Comparison of ENCODE assay signal across 8 cellular contexts in genomic region chr17:11986939-11987329, GRCh38. TPM values are rescaled to one million over a fixed set of nuclear protein-coding genes. Genes with fewer than 3 reads are reported as not detected.
DNase-seq lines count a peak whose midpoint lies in the region; ATAC-seq and TF ChIP-seq lines count a peak whose summit lies in the region.

No MANE protein-coding gene starts in this region.

- H3K4me3 ChIP-seq in fibroblast of the aortic adventitia (ENCODE audit: low read depth, low read length) = no peak overlapping the region

- intact Hi-C loops in Right ventricle myocardium inferior (cut with DNase I) (no loop called here), cardiac septum (cut with DNase I) (loop anchor here (5.0 kb wide), 1 partner anchor 1110 kb away; no protein-coding TSS in a partner anchor)

- TF ChIP-seq CTCF in RWPE1 (conservative IDR thresholded peaks at IDR 0.05; ENCODE audit: low read depth) (peak; percentile 58), fibroblast of the aortic adventitia (IDR thresholded peaks at IDR 0.05; ENCODE audit: insufficient read depth, low read length) (peak; percentile 46)

- POLR2A ChIA-PET in RWPE1 (lab: Yijun Ruan, JAX; ENCODE audit: low non-redundant PET) = no interaction called here

- H3K9me3 Mint-ChIP-seq in stimulated activated memory B cell treated with anti-CD40 and anti-IgM and Interleukin-4, amounts not matched to agents 10 μg/mL and 1 μg/mL and 100 μg/mL, for 72 hours = no peaks in the 10 kb centered on the region

- DNase-seq in Right ventricle myocardium inferior (ENCODE audit: missing footprints) (no peak), cardiac septum (ENCODE audit: low spot score) (no peak), RWPE1 (ENCODE audit: low spot score) (peak; percentile 41), fibroblast of the aortic adventitia (ENCODE audit: low read depth) (peak; percentile 77), pons (ENCODE audit: low spot score) (peak; percentile 57), UCSD-AML1 (lab: John Stamatoyannopoulos, UW; ENCODE audit: unreplicated experiment) (no peak), germinal center (ENCODE audit: low spot score) (no peak)

- peak; percentile 70 for ATAC-seq in Right ventricle myocardium inferior
- ATAC-seq in stimulated activated memory B cell treated with anti-CD40 and anti-IgM and Interleukin-4, amounts not matched to agents 10 μg/mL and 1 μg/mL and 100 μg/mL, for 72 hours = no peak

- H3K4me3 Mint-ChIP-seq in stimulated activated memory B cell treated with anti-CD40 and anti-IgM and Interleukin-4, amounts not matched to agents 10 μg/mL and 1 μg/mL and 100 μg/mL, for 72 hours = no peak overlapping the region

- H3K27me3 Mint-ChIP-seq in stimulated activated memory B cell treated with anti-CD40 and anti-IgM and Interleukin-4, amounts not matched to agents 10 μg/mL and 1 μg/mL and 100 μg/mL, for 72 hours = no peaks in the 10 kb centered on the region

- H3K4me1 Mint-ChIP-seq in stimulated activated memory B cell treated with anti-CD40 and anti-IgM and Interleukin-4, amounts not matched to agents 10 μg/mL and 1 μg/mL and 100 μg/mL, for 72 hours = peaks cover 17% of the 10 kb centered on the region

- peaks cover 63% of the 10 kb centered on the region for H3K36me3 Mint-ChIP-seq in stimulated activated memory B cell treated with anti-CD40 and anti-IgM and Interleukin-4, amounts not matched to agents 10 μg/mL and 1 μg/mL and 100 μg/mL, for 72 hours

- H3K27ac Mint-ChIP-seq in stimulated activated memory B cell treated with anti-CD40 and anti-IgM and Interleukin-4, amounts not matched to agents 10 μg/mL and 1 μg/mL and 100 μg/mL, for 72 hours = no peak overlapping the region

- H3K27ac ChIP-seq in RWPE1 = no peak overlapping the region

- CTCF ChIA-PET in RWPE1 (lab: Yijun Ruan, JAX) = interaction anchor here (0.8 to 1.0 kb wide), 2 partner anchors 51 to 84 kb away, joined by 3 read pairs; no protein-coding TSS in a partner anchor

RNA-seq across cellular contexts. Expression of gene ZNF18, which starts 10.3 kb away (rescaled TPM):
- total RNA-seq in Right ventricle myocardium inferior = 4.5 TPM
- 4.3 TPM for total RNA-seq in cardiac septum
- 8.6 and 20.3 TPM in 2 replicates for total RNA-seq in fibroblast of the aortic adventitia (ENCODE audit: low replicate concordance)

RNA-seq across cellular contexts. Expression of gene MAP2K4, which starts 33.7 kb away (rescaled TPM):
- total RNA-seq in Right ventricle myocardium inferior = 25.7 TPM
- 32.5 TPM for total RNA-seq in cardiac septum
- 12.9 and 26.5 TPM in 2 replicates for total RNA-seq in fibroblast of the aortic adventitia (ENCODE audit: low replicate concordance)

Comparison
In these comparisons a context has a peak if more than half of its experiments do, and no peak if none do; other contexts are left out.
1. DNase-seq: peak in RWPE1 (single experiment), fibroblast of the aortic adventitia (single experiment) and pons (single experiment); none in Right ventricle myocardium inferior (single experiment), cardiac septum (single experiment), UCSD-AML1 (single experiment) and germinal center (single experiment).